Comparison of ENCODE assay signal across 2 cellular contexts in genomic region chr5:148607406-148607805, GRCh38.
TF ChIP-seq lines count a peak whose summit lies in the region.

No MANE protein-coding gene starts in this region.

TF ChIP-seq in HepG2, 621 proteins besides CTCF, POLR2A, EP300 and RAD21:
- TF ChIP-seq ZNF34 (CRISPR knock-in tag; IDR thresholded peaks at IDR 0.05; ENCODE audit: borderline replicate concordance): no peak
- no peak for TF ChIP-seq ZNF496 (CRISPR knock-in tag; IDR thresholded peaks at IDR 0.05; ENCODE audit: insufficient replicate concordance)
- no peak for TF ChIP-seq ZFAT (CRISPR knock-in tag; conservative IDR thresholded peaks at IDR 0.05)
- TF ChIP-seq ZNF790 (CRISPR knock-in tag; IDR thresholded peaks at IDR 0.05; ENCODE audit: borderline replicate concordance): no peak
- TF ChIP-seq, protein P1, sequence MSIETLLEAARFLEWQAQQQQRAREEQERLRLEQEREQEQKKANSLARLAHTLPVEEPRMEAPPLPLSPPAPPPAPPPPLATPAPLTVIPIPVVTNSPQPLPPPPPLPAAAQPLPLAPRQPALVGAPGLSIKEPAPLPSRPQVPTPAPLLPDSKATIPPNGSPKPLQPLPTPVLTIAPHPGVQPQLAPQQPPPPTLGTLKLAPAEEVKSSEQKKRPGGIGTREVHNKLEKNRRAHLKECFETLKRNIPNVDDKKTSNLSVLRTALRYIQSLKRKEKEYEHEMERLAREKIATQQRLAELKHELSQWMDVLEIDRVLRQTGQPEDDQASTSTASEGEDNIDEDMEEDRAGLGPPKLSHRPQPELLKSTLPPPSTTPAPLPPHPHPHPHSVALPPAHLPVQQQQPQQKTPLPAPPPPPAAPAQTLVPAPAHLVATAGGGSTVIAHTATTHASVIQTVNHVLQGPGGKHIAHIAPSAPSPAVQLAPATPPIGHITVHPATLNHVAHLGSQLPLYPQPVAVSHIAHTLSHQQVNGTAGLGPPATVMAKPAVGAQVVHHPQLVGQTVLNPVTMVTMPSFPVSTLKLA (IDR thresholded peaks at IDR 0.05): peak; percentile 94
- TF ChIP-seq, protein P2, sequence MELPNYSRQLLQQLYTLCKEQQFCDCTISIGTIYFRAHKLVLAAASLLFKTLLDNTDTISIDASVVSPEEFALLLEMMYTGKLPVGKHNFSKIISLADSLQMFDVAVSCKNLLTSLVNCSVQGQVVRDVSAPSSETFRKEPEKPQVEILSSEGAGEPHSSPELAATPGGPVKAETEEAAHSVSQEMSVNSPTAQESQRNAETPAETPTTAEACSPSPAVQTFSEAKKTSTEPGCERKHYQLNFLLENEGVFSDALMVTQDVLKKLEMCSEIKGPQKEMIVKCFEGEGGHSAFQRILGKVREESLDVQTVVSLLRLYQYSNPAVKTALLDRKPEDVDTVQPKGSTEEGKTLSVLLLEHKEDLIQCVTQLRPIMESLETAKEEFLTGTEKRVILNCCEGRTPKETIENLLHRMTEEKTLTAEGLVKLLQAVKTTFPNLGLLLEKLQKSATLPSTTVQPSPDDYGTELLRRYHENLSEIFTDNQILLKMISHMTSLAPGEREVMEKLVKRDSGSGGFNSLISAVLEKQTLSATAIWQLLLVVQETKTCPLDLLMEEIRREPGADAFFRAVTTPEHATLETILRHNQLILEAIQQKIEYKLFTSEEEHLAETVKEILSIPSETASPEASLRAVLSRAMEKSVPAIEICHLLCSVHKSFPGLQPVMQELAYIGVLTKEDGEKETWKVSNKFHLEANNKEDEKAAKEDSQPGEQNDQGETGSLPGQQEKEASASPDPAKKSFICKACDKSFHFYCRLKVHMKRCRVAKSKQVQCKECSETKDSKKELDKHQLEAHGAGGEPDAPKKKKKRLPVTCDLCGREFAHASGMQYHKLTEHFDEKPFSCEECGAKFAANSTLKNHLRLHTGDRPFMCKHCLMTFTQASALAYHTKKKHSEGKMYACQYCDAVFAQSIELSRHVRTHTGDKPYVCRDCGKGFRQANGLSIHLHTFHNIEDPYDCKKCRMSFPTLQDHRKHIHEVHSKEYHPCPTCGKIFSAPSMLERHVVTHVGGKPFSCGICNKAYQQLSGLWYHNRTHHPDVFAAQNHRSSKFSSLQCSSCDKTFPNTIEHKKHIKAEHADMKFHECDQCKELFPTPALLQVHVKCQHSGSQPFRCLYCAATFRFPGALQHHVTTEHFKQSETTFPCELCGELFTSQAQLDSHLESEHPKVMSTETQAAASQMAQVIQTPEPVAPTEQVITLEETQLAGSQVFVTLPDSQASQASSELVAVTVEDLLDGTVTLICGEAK (IDR thresholded peaks at IDR 0.05): no peak
- TF ChIP-seq, protein P2 (CRISPR knock-in tag; IDR thresholded peaks at IDR 0.05): no peak
- TF ChIP-seq HNF4A (CRISPR knock-in tag; IDR thresholded peaks at IDR 0.05): no peak

TF ChIP-seq in K562, 482 proteins besides CTCF, POLR2A, EP300 and RAD21:
- TF ChIP-seq KHSRP (IDR thresholded peaks at IDR 0.05): no peak
- TF ChIP-seq NFIX (CRISPR knock-in tag; IDR thresholded peaks at IDR 0.05; ENCODE audit: low read depth): no peak
- no peak for TF ChIP-seq ZNF232 (CRISPR knock-in tag; IDR thresholded peaks at IDR 0.05)
- peak; percentile 29; the same call in 1 of the 2 replicates for TF ChIP-seq USF2 (CRISPR knock-in tag; IDR thresholded peaks at IDR 0.05)
- TF ChIP-seq NFRKB (IDR thresholded peaks at IDR 0.05; ENCODE audit: low read depth): no peak
- TF ChIP-seq ZSCAN32 (CRISPR knock-in tag; IDR thresholded peaks at IDR 0.05): no peak
- no peak for TF ChIP-seq YY1 (IDR thresholded peaks at IDR 0.05; ENCODE audit: borderline replicate concordance in 1 of 3, control insufficient read depth in 1 of 3, extremely low read depth in 1 of 3, insufficient read depth in 3 of 3, insufficient read length in 1 of 3, insufficient replicate concordance in 2 of 3, low read depth in 1 of 3, low read length in 2 of 3)
